2 cellular contexts compared by ENCODE assay signal in genomic region chr7:155210386-155210785, GRCh38.
TF ChIP-seq lines count a peak whose summit lies in the region.

No MANE protein-coding gene starts in this region.

TF ChIP-seq in IMR-90, 13 proteins besides CTCF, POLR2A, EP300 and RAD21:
- TF ChIP-seq NFE2L2 (IDR thresholded peaks at IDR 0.05; ENCODE audit: low read depth, low read length) = no peak
- no peak for TF ChIP-seq ELK1 (IDR thresholded peaks at IDR 0.05; ENCODE audit: borderline replicate concordance, low read depth, low read length)
TF ChIP-seq in IMR-90: peak in this region for 0.

TF ChIP-seq in K562, 482 proteins besides CTCF, POLR2A, EP300 and RAD21:
- TF ChIP-seq NR2C2 (CRISPR knock-in tag; IDR thresholded peaks at IDR 0.05) (no peak), NR2C2 (tag; IDR thresholded peaks at IDR 0.05) (no peak), RFX5 (IDR thresholded peaks at IDR 0.05; ENCODE audit: low read depth, low read length) (no peak), MLLT1 (IDR thresholded peaks at IDR 0.05) (no peak), ZNF263 (CRISPR knock-in tag; IDR thresholded peaks at IDR 0.05; ENCODE audit: borderline replicate concordance) (peak; percentile 89)
TF ChIP-seq in K562: peak in this region for 1.
